Comparison of ENCODE assay signal across 8 cellular contexts in genomic region chr5:132227235-132227484, GRCh38. TPM values are rescaled to one million over a fixed set of nuclear protein-coding genes. Genes with fewer than 3 reads are reported as not detected.
DNase-seq lines count a peak whose midpoint lies in the region; ATAC-seq and TF ChIP-seq lines count a peak whose summit lies in the region.

No MANE protein-coding gene starts in this region.

- H3K4me3 ChIP-seq in Caco-2 (ENCODE audit: low read depth, low read length): peak overlapping the region; percentile 59
- H3K4me3 ChIP-seq in SK-N-MC: peak overlapping the region; percentile 74
- H3K4me3 ChIP-seq in fibroblast of pulmonary artery (replicated peaks; ENCODE audit: low read depth, low read length): peak overlapping the region; percentile 69
- peak overlapping the region; percentile 76 for H3K4me3 ChIP-seq in parathyroid adenoma (ENCODE audit: low read depth, low read length)

- H2AFZ ChIP-seq in parathyroid adenoma: peak overlapping the region; percentile 86

- H3K27me3 ChIP-seq in Caco-2 (replicated peaks; ENCODE audit: control insufficient read depth, insufficient read depth, low read length): no peaks in the 10 kb centered on the region
- no peaks in the 10 kb centered on the region for H3K27me3 ChIP-seq in parathyroid adenoma (ENCODE audit: control insufficient read depth, insufficient read depth, low read length)

- peak overlapping the region; percentile 44 for H3K27ac Mint-ChIP-seq in Caco-2 (ENCODE audit: unreplicated experiment)

- intact Hi-C loops in Caco-2 (cut with micrococcal nuclease; ENCODE audit: unreplicated experiment): loop anchor here (1.0 to 5.0 kb wide), 4 partner anchors 37 to 140 kb away; partner anchors contain the start of gene SLC22A5

- H3K4me3 Mint-ChIP-seq in Caco-2 (ENCODE audit: unreplicated experiment): peak overlapping the region; percentile 77

- H3K36me3 Mint-ChIP-seq in Caco-2 (ENCODE audit: insufficient read depth, unreplicated experiment): no peaks in the 10 kb centered on the region

- peaks cover 5% of the 10 kb centered on the region for H3K4me1 Mint-ChIP-seq in Caco-2 (ENCODE audit: low read depth, unreplicated experiment)

- H3K4me1 ChIP-seq in Caco-2: peaks cover 5% of the 10 kb centered on the region; the same call in 1 of the 2 replicates
- peaks cover 15% of the 10 kb centered on the region for H3K4me1 ChIP-seq in parathyroid adenoma

- CTCF ChIA-PET in Caco-2 (lab: Charles Lee): interaction anchor here (0.6 to 2.6 kb wide), 7 partner anchors 10 to 1770 kb away, joined by 3 to 23 read pairs (median 5); no protein-coding TSS in a partner anchor

- no peak for ATAC-seq in GM19328 (IDR thresholded peaks at IDR 0.05; ENCODE audit: unreplicated experiment)
- no peak for ATAC-seq in HG02970 (IDR thresholded peaks at IDR 0.05; ENCODE audit: low FRiP score, unreplicated experiment)

- no peaks in the 10 kb centered on the region for H3K9me3 Mint-ChIP-seq in Caco-2 (ENCODE audit: unreplicated experiment)

- H3K27ac ChIP-seq in SK-N-MC: no peak overlapping the region
- H3K27ac ChIP-seq in parathyroid adenoma: peak overlapping the region; percentile 21

- DNase-seq in Caco-2: no peak
- DNase-seq in SK-N-MC (ENCODE audit: low read depth, low spot score): no peak
- no peak for DNase-seq in fibroblast of pulmonary artery (ENCODE audit: low read depth)
- DNase-seq in iPS-NIHi11 (ENCODE audit: low spot score): no peak
- no peak for DNase-seq in NCI-H1048 (lab: John Stamatoyannopoulos, UW)

- POLR2A ChIA-PET in Caco-2 (lab: Charles Lee): interaction anchor here (0.6 to 1.7 kb wide), 4 partner anchors 24 to 141 kb away, joined by 3 to 17 read pairs (median 8); partner anchors contain the start of gene SLC22A4

- peak overlapping the region; percentile 70 for H3K4me2 ChIP-seq in parathyroid adenoma (ENCODE audit: low read length)

- TF ChIP-seq CTCF in Caco-2 (IDR thresholded peaks at IDR 0.05; ENCODE audit: insufficient read depth in 1 of 2, low read depth in 1 of 2, low read length in 1 of 2, severe bottlenecking in 1 of 2, unreplicated experiment in 1 of 2) (no peak), fibroblast of pulmonary artery (IDR thresholded peaks at IDR 0.05; ENCODE audit: low read length, missing control alignments) (no peak), parathyroid adenoma (IDR thresholded peaks at IDR 0.05) (no peak)

- H3K27me3 Mint-ChIP-seq in Caco-2 (ENCODE audit: insufficient read depth, unreplicated experiment): no peaks in the 10 kb centered on the region

- peaks cover 5% of the 10 kb centered on the region for H3K79me2 ChIP-seq in parathyroid adenoma

- H3K9ac ChIP-seq in SK-N-MC (ENCODE audit: insufficient read length): no peak overlapping the region
- peak overlapping the region; percentile 30 for H3K9ac ChIP-seq in parathyroid adenoma

- H3K36me3 ChIP-seq in Caco-2 (ENCODE audit: control insufficient read depth, insufficient read depth, low read length) (no peaks in the 10 kb centered on the region), SK-N-MC (ENCODE audit: insufficient read depth, low read length) (no peaks in the 10 kb centered on the region), parathyroid adenoma (ENCODE audit: control insufficient read depth, insufficient read depth, low read length) (no peaks in the 10 kb centered on the region)

- H3K9me3 ChIP-seq in Caco-2 (no peaks in the 10 kb centered on the region), SK-N-MC (ENCODE audit: low read depth, low read length) (no peaks in the 10 kb centered on the region), parathyroid adenoma (ENCODE audit: control insufficient read depth, low read length) (no peaks in the 10 kb centered on the region)

- no TSS peak for BruUV-seq in Caco-2 (replicated peaks; lab: Mats Ljungman, UMichigan)

RNA-seq across cellular contexts. Expression of gene P4HA2, which starts 0.5 kb away (rescaled TPM):
- 41.0 and 42.3 TPM in 2 replicates for total RNA-seq in Caco-2 (2022)

RNA-seq across cellular contexts. Expression of gene PDLIM4, which starts 30.3 kb away (rescaled TPM):
- not detected in 2 replicates for total RNA-seq in Caco-2 (2022)
